7 cellular contexts compared by ENCODE assay signal in genomic region chr1:94236630-94237290, GRCh38. TPM values are rescaled to one million over a fixed set of nuclear protein-coding genes. Genes with fewer than 3 reads are reported as not detected.
DNase-seq lines count a peak whose midpoint lies in the region; TF ChIP-seq lines count a peak whose summit lies in the region.

No MANE protein-coding gene starts in this region.

- H3K27ac ChIP-seq in colonic mucosa (peak overlapping the region; percentile 61), tibial nerve (peak overlapping the region; percentile 64 to 89 (median 85))

- H3K27me3 ChIP-seq in colonic mucosa (peaks cover 26% of the 10 kb centered on the region), tibial nerve (no peaks in the 10 kb centered on the region)

- no peak for TF ChIP-seq EP300 in tibial nerve (IDR thresholded peaks at IDR 0.05)

- peak overlapping the region; percentile 51 for H3K4me3 ChIP-seq in GM08714 (ENCODE audit: low read length)
- H3K4me3 ChIP-seq in colonic mucosa: peak overlapping the region; percentile 86
- H3K4me3 ChIP-seq in lower leg skin (ENCODE audit: low read depth, poor library complexity, severe bottlenecking): peak overlapping the region; percentile 74
- H3K4me3 ChIP-seq in tibial nerve: peak overlapping the region; percentile 69 to 84 (median 78)

- peaks cover 4% of the 10 kb centered on the region for H3K4me1 ChIP-seq in colonic mucosa
- peaks cover 0 to 14% (median 2%) of the 10 kb centered on the region in 4 donors for H3K4me1 ChIP-seq in tibial nerve

- 1% methylated on average over 37 to 39 of the region's 39 CpGs for WGBS in lower leg skin, 2 donors
- 0 to 1% methylated on average over 32 to 37 of the region's 39 CpGs for WGBS in tibial nerve, 2 donors

- no peak for TF ChIP-seq POLR2A in lower leg skin (IDR thresholded peaks at IDR 0.05)
- TF ChIP-seq POLR2A in tibial nerve (IDR thresholded peaks at IDR 0.05): no peak
- TF ChIP-seq POLR2A in erythroblast (IDR thresholded peaks at IDR 0.05; ENCODE audit: low read length): no peak

- TF ChIP-seq CTCF in colonic mucosa (IDR thresholded peaks at IDR 0.05) (no peak), lower leg skin (IDR thresholded peaks at IDR 0.05) (no peak), tibial nerve (IDR thresholded peaks at IDR 0.05) (peak in 1 of 5 experiments; percentile 25)

- DNase-seq in HEK293T (ENCODE audit: extremely low spot score) (peak; percentile 55), NCI-H526 treated with DMSO at 0.1 percent for 48 hours (lab: John Stamatoyannopoulos, UW) (peak; percentile 40), colonic mucosa (peak; percentile 46), lower leg skin (ENCODE audit: low spot score in 2 of 2) (no peak), tibial nerve (ENCODE audit: low spot score in 2 of 2) (peak in 1 of 2 donors; percentile 12), erythroblast (lab: John Stamatoyannopoulos, UW) (no peak)

- intact Hi-C loops in colonic mucosa (cut with DNase I): loop anchor here (5.0 kb wide), 2 partner anchors 96 to 174 kb away; no protein-coding TSS in a partner anchor
- intact Hi-C loops in lower leg skin (cut with DNase I; ENCODE audit: low total_unique reads): loop anchor here (5.0 kb wide), 1 partner anchor 101 kb away; no protein-coding TSS in a partner anchor

- POLR2A ChIA-PET in HEK293T (lab: Yijun Ruan, JAX): interaction anchor here (0.5 to 2.6 kb wide), 12 partner anchors 8 to 197 kb away, joined by 3 to 14 read pairs (median 4); no protein-coding TSS in a partner anchor

- H3K9me3 ChIP-seq in colonic mucosa: no peaks in the 10 kb centered on the region
- H3K9me3 ChIP-seq in tibial nerve: no peaks in the 10 kb centered on the region

- H3K36me3 ChIP-seq in colonic mucosa (no peaks in the 10 kb centered on the region), tibial nerve (no peaks in the 10 kb centered on the region)

- CTCF ChIA-PET in HEK293T (lab: Yijun Ruan, JAX): interaction anchor here (0.6 to 2.3 kb wide), 9 partner anchors 98 to 581 kb away, joined by 3 to 12 read pairs (median 4); no protein-coding TSS in a partner anchor

- peak overlapping the region; percentile 69 to 77 for H3K9ac ChIP-seq in colonic mucosa (ENCODE audit: low read depth in 2 of 2, low read length in 2 of 2)

TF ChIP-seq in HEK293T, 16 proteins besides CTCF, POLR2A, EP300 and RAD21:
- no peak for TF ChIP-seq BHLHE40 (IDR thresholded peaks at IDR 0.05; ENCODE audit: borderline replicate concordance)
- TF ChIP-seq FOXK2 (IDR thresholded peaks at IDR 0.05): no peak
- no peak for TF ChIP-seq L3MBTL2 (conservative IDR thresholded peaks at IDR 0.05)
- TF ChIP-seq SUZ12 (IDR thresholded peaks at IDR 0.05): no peak
- no peak for TF ChIP-seq FOXM1 (IDR thresholded peaks at IDR 0.05; ENCODE audit: borderline replicate concordance)

RNA-seq across cellular contexts. Expression of gene ARHGAP29, which starts 0.6 kb away (rescaled TPM):
- total RNA-seq in colonic mucosa: 1 to 10 TPM; 2.5 to 8.6 TPM
- 10 to 100 TPM; 30.1 to 49.5 (median 33.9) TPM for total RNA-seq in lower leg skin
- total RNA-seq in tibial nerve: 10 to 100 TPM; 45.9 to 80.4 (median 50.1) TPM

Comparison
In these comparisons a context has a peak if more than half of its experiments do, and no peak if none do; other contexts are left out.
1. DNase-seq: peak in HEK293T (single experiment), NCI-H526 treated with DMSO at 0.1 percent for 48 hours (single experiment) and colonic mucosa (single experiment); none in lower leg skin (0 of 2) and erythroblast (0 of 2).
2. Peak in every context shown above with its lines, with median percentiles within 50 percentile points of each other: H3K4me3 ChIP-seq.